Comparison of ENCODE assay signal across 13 cellular contexts in the genomic region with DNA sequence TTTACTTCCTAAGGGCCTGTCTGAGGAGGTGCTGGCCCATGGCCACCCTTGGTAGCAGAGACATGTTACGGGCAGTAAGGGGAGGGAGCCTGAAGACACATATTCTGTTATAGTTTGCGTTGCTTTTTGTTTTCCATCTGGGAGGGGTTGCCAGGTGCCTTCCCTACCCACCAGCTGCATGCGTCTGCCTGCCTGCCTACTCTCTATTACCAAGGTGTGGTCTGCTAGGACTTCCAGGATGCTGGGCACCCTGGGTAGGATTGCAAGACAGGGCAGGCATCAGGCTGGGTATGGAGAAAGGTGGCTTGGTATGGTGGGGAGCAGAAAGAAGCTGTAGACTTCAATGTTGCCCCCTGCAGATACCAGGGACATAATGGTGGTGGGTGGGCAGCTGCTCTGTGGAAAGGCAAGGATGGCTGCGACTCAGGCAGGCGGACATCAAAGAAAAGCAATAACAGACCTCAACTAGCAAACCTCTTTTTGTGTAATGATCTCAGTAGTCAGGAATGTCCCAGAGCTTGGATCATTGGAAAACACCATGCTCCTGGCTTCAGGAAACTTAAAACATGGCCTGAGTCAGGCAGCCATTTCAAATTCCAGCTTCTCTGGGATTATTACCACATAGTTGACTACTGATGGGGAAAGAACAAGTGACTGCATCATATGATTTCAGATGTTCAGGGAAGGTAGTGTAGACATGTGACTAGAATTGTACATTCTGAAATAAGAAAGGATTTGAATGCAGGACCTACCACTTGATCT.
DNase-seq lines count a peak whose midpoint lies in the region; TF ChIP-seq lines count a peak whose summit lies in the region.
"Had no signal": no experiment of that assay in that cellular context is flagged by ENCODE, and none has a peak within 500 bp of the region (broad histone marks: within the 10 kb centered on the region; RNA-seq: fewer than 3 reads in every experiment).

No MANE protein-coding gene starts in this region.

- intact Hi-C loops in spleen (cut with DNase I; ENCODE audit: low total_unique reads) = no loop called here

- H3K9me3 ChIP-seq in spleen = no peaks in the 10 kb centered on the region

- no peak overlapping the region for H3K27ac ChIP-seq in spleen

- TF ChIP-seq CTCF in fibroblast of the aortic adventitia (IDR thresholded peaks at IDR 0.05; ENCODE audit: insufficient read depth, low read length) = no peak
- TF ChIP-seq CTCF in spleen (IDR thresholded peaks at IDR 0.05 in 8 of 11, conservative IDR thresholded peaks at IDR 0.05 in 3 of 11) = no peak

- no peaks in the 10 kb centered on the region for H3K27me3 ChIP-seq in spleen (replicated peaks in 1 of 7)

- DNase-seq in GM04503 (ENCODE audit: low read depth) (peak; percentile 42), SW480 (ENCODE audit: low spot score) (peak; percentile 52), fibroblast of the aortic adventitia (ENCODE audit: low read depth) (peak; percentile 51), renal cortical epithelial cell (ENCODE audit: low read depth) (peak; percentile 97), NCI-H446 (lab: John Stamatoyannopoulos, UW) (no peak), spleen (no peak), NK-92 (lab: John Stamatoyannopoulos, UW; ENCODE audit: unreplicated experiment) (no peak), G401 (ENCODE audit: low spot score) (no peak)
- DNase-seq: activated naive CD8-positive, alpha-beta T cell treated with anti-CD3 and anti-CD28 coated beads, Interleukin-2, amount 10 ng/mL, durations not matched to agents 7 days and 5 days; CD4-positive, alpha-beta memory T cell; NCI-H2081 treated with DMSO at 0.1 percent for 48 hours; stimulated activated CD4-positive, alpha-beta T cell treated with anti-CD3 and anti-CD28 coated beads, Interleukin-15, amount 100 ng/mL, for 24 hours had no signal

- in situ Hi-C loops in G401 (cut with HindIII; ENCODE audit: low sequenced_read_pairs) = no loop called here

- H3K4me3 ChIP-seq in fibroblast of the aortic adventitia (ENCODE audit: low read depth, low read length) (no peak overlapping the region), spleen (no peak overlapping the region)
- H3K4me3 ChIP-seq: K562 had no signal

- no peaks in the 10 kb centered on the region for H3K4me1 ChIP-seq in spleen

- TF ChIP-seq POLR2A in spleen (IDR thresholded peaks at IDR 0.05) = no peak

- H3K36me3 ChIP-seq in spleen = no peaks in the 10 kb centered on the region

- WGBS in spleen, 5 donors = 91 to 96% (median 93%) methylated on average over 5 of the region's 5 CpGs

Comparison
In these comparisons a context has a peak if more than half of its experiments do, and no peak if none do; other contexts are left out.
1. DNase-seq: peak in GM04503 (single experiment), SW480 (single experiment), fibroblast of the aortic adventitia (single experiment) and renal cortical epithelial cell (single experiment); none in NCI-H446 (0 of 2), spleen (single experiment), NK-92 (single experiment) and G401 (single experiment).